Comparison of ENCODE assay signal across 8 cellular contexts in genomic region chr4:6574747-6575502, GRCh38. TPM values are rescaled to one million over a fixed set of nuclear protein-coding genes. Genes with fewer than 3 reads are reported as not detected.
DNase-seq lines count a peak whose midpoint lies in the region; ATAC-seq and TF ChIP-seq lines count a peak whose summit lies in the region.

Gene MAN2B2 (plus strand): TSS chr4:6575189. CDS start chr4:6575211, 22 bp downstream.

- H3K27me3 Mint-ChIP-seq in activated CD4-positive, alpha-beta T cell treated with anti-CD3 and anti-CD28 coated beads, Interleukin-2, amount 10 ng/mL, durations not matched to agents 7 days and 5 days: no peaks in the 10 kb centered on the region

- H3K4me3 Mint-ChIP-seq in activated CD4-positive, alpha-beta T cell treated with anti-CD3 and anti-CD28 coated beads, Interleukin-2, amount 10 ng/mL, durations not matched to agents 7 days and 5 days: peak within 1 kb of the TSS; percentile 85

- peak; percentile 90 for DNase-seq in Ammon's horn (ENCODE audit: low spot score)
- DNase-seq in NCI-H460 (ENCODE audit: extremely low read depth, low read depth): peak; percentile 51
- DNase-seq in activated CD4-positive, alpha-beta T cell treated with anti-CD3 and anti-CD28 coated beads, Interleukin-2, amount 10 ng/mL, durations not matched to agents 7 days and 5 days: peak; percentile 81
- DNase-seq in cortex of kidney (lab: John Stamatoyannopoulos, UW): peak; percentile 84
- DNase-seq in left lung: peak; percentile 88 to 97
- peak; percentile 71 for DNase-seq in stimulated activated CD4-positive, alpha-beta T cell treated with anti-CD3 and anti-CD28 coated beads, Interleukin-2, amount 100 ng/mL, for 4 hours (ENCODE audit: low read depth)

- TF ChIP-seq CTCF in left lung (IDR thresholded peaks at IDR 0.05): peak in 1 of 2 donors; percentile 31

- H3K36me3 Mint-ChIP-seq in activated CD4-positive, alpha-beta T cell treated with anti-CD3 and anti-CD28 coated beads, Interleukin-2, amount 10 ng/mL, durations not matched to agents 7 days and 5 days (ENCODE audit: low read depth): peaks cover 23% of the 10 kb centered on the region

- intact Hi-C loops in left lung (cut with DNase I): no loop called here

- H3K27ac Mint-ChIP-seq in activated CD4-positive, alpha-beta T cell treated with anti-CD3 and anti-CD28 coated beads, Interleukin-2, amount 10 ng/mL, durations not matched to agents 7 days and 5 days: peak within 1 kb of the TSS; percentile 90

- POLR2A ChIA-PET in activated CD4-positive, alpha-beta T cell treated with anti-CD3 and anti-CD28 coated beads, Interleukin-2, amount 10 ng/mL, durations not matched to agents 7 days and 5 days (lab: Charles Lee): no interaction called here

- peaks cover 7% of the 10 kb centered on the region for H3K9me3 Mint-ChIP-seq in activated CD4-positive, alpha-beta T cell treated with anti-CD3 and anti-CD28 coated beads, Interleukin-2, amount 10 ng/mL, durations not matched to agents 7 days and 5 days

- ATAC-seq in GM19023 (IDR thresholded peaks at IDR 0.05; ENCODE audit: unreplicated experiment) (peak; percentile 96), HG03196 (IDR thresholded peaks at IDR 0.05; ENCODE audit: unreplicated experiment) (peak; percentile 93), left lung (peak; percentile 100)

- CTCF ChIA-PET in activated CD4-positive, alpha-beta T cell treated with anti-CD3 and anti-CD28 coated beads, Interleukin-2, amount 10 ng/mL, durations not matched to agents 7 days and 5 days (lab: Charles Lee): interaction anchor here (1.3 to 1.8 kb wide), 3 partner anchors 13 to 29 kb away, joined by 3 to 6 read pairs (median 4); no protein-coding TSS in a partner anchor

- peak within 1 kb of the TSS in 1 of 2 donors; percentile 76 for H3K27ac ChIP-seq in left lung

- H3K36me3 ChIP-seq in left lung: peaks cover 0 to 32% of the 10 kb centered on the region in 2 donors

- peak within 1 kb of the TSS; percentile 70 to 96 for H3K4me3 ChIP-seq in left lung

- no peaks in the 10 kb centered on the region for H3K27me3 ChIP-seq in left lung

- peaks cover 14% of the 10 kb centered on the region for H3K4me1 Mint-ChIP-seq in activated CD4-positive, alpha-beta T cell treated with anti-CD3 and anti-CD28 coated beads, Interleukin-2, amount 10 ng/mL, durations not matched to agents 7 days and 5 days

- H3K4me1 ChIP-seq in left lung: peaks cover 10 to 18% of the 10 kb centered on the region in 2 donors

- H3K9me3 ChIP-seq in left lung: no peaks in the 10 kb centered on the region

RNA-seq across cellular contexts. Expression of gene MAN2B2, which starts in this region (rescaled TPM):
- total RNA-seq in NCI-H460 (2014; rRNA removed; shearing (Covaris generic)): 5.9 and 6.2 TPM in 2 replicates
- 9.1 and 12.7 TPM in 2 replicates for polyA plus RNA-seq in NCI-H460 (2014; cell fraction: nucleus; rRNA removed)
- total RNA-seq in activated CD4-positive, alpha-beta T cell treated with anti-CD3 and anti-CD28 coated beads, Interleukin-2, amount 10 ng/mL, durations not matched to agents 7 days and 5 days: 10 to 100 TPM; 36.1 to 36.7 TPM
- total RNA-seq in left lung: 10 to 100 TPM; 27.3 to 38.3 TPM
